ENCODE assay signal across 15 cellular contexts in genomic region chr2:99183025-99183424, GRCh38. TPM values are rescaled to one million over a fixed set of nuclear protein-coding genes. Genes with fewer than 3 reads are reported as not detected.
DNase-seq lines count a peak whose midpoint lies in the region; ATAC-seq, FAIRE-seq and TF ChIP-seq lines count a peak whose summit lies in the region.
"Had no signal": no experiment of that assay in that cellular context is flagged by ENCODE, and none has a peak within 500 bp of the region (broad histone marks: within the 10 kb centered on the region; RNA-seq: fewer than 3 reads in every experiment).

No MANE protein-coding gene starts in this region.

- H3K9me3 Mint-ChIP-seq in activated naive CD4-positive, alpha-beta T cell treated with anti-CD3 and anti-CD28 coated beads, Interleukin-2, amount 10 ng/mL, durations not matched to agents 7 days and 5 days: no peaks in the 10 kb centered on the region
- H3K9me3 Mint-ChIP-seq in endodermal cell: no peaks in the 10 kb centered on the region

- FAIRE-seq in GM12892 (lab: Jason Lieb, UNC): no peak

- H3K27me3 ChIP-seq in endodermal cell (ENCODE audit: control insufficient read depth, insufficient read depth, low read length, poor library complexity, severe bottlenecking): no peaks in the 10 kb centered on the region
- no peaks in the 10 kb centered on the region for H3K27me3 ChIP-seq in skeletal muscle satellite cell (ENCODE audit: control insufficient read depth, insufficient read depth, low read length)
- H3K27me3 ChIP-seq: BLaER1 had no signal

- no peak for TF ChIP-seq POLR2A in NB4 (IDR thresholded peaks at IDR 0.05; ENCODE audit: extremely low read depth, insufficient read length)
- TF ChIP-seq POLR2A in GM12892 (IDR thresholded peaks at IDR 0.05; ENCODE audit: low read depth, low read length): no peak

- H3K4me3 Mint-ChIP-seq in activated naive CD4-positive, alpha-beta T cell treated with anti-CD3 and anti-CD28 coated beads, Interleukin-2, amount 10 ng/mL, durations not matched to agents 7 days and 5 days: peak overlapping the region; percentile 6
- no peak overlapping the region for H3K4me3 Mint-ChIP-seq in endodermal cell

- peaks cover 12% of the 10 kb centered on the region for H3K36me3 Mint-ChIP-seq in activated naive CD4-positive, alpha-beta T cell treated with anti-CD3 and anti-CD28 coated beads, Interleukin-2, amount 10 ng/mL, durations not matched to agents 7 days and 5 days
- H3K36me3 Mint-ChIP-seq in endodermal cell (ENCODE audit: low read depth): peaks cover 16% of the 10 kb centered on the region

- H3K36me3 ChIP-seq in endodermal cell (ENCODE audit: control insufficient read depth, insufficient read depth, low read length) (peaks cover 22% of the 10 kb centered on the region), skeletal muscle satellite cell (ENCODE audit: insufficient read depth, low read length) (peaks cover 6% of the 10 kb centered on the region)

- no peaks in the 10 kb centered on the region for H3K9me3 ChIP-seq in endodermal cell (ENCODE audit: control insufficient read depth, low read length)
- H3K9me3 ChIP-seq in skeletal muscle satellite cell (replicated peaks; ENCODE audit: low read length): no peaks in the 10 kb centered on the region
- H3K9me3 ChIP-seq: BLaER1 had no signal

- H3K4me1 Mint-ChIP-seq in activated naive CD4-positive, alpha-beta T cell treated with anti-CD3 and anti-CD28 coated beads, Interleukin-2, amount 10 ng/mL, durations not matched to agents 7 days and 5 days: peaks cover 43% of the 10 kb centered on the region
- H3K4me1 Mint-ChIP-seq in endodermal cell: peaks cover 10% of the 10 kb centered on the region

- TF ChIP-seq CTCF in NB4 (IDR thresholded peaks at IDR 0.05; ENCODE audit: low read depth, low read length): no peak
- no peak for TF ChIP-seq CTCF in endodermal cell (conservative IDR thresholded peaks at IDR 0.05)

- no peak overlapping the region for H3K27ac Mint-ChIP-seq in activated naive CD4-positive, alpha-beta T cell treated with anti-CD3 and anti-CD28 coated beads, Interleukin-2, amount 10 ng/mL, durations not matched to agents 7 days and 5 days
- H3K27ac Mint-ChIP-seq in endodermal cell: no peak overlapping the region

- CTCF ChIA-PET in activated naive CD4-positive, alpha-beta T cell treated with anti-CD3 and anti-CD28 coated beads, Interleukin-2, amount 10 ng/mL, durations not matched to agents 7 days and 5 days (lab: Charles Lee): no interaction called here

- no peak for ATAC-seq in left lobe of liver

- H3K27ac ChIP-seq in endodermal cell (ENCODE audit: low read depth, low read length): no peak overlapping the region
- H3K27ac ChIP-seq: BLaER1, epithelial cell of prostate had no signal

- H3K4me1 ChIP-seq in endodermal cell (ENCODE audit: control insufficient read depth, insufficient read depth, low read length) (no peaks in the 10 kb centered on the region), skeletal muscle satellite cell (ENCODE audit: control insufficient read depth, insufficient read depth, low read length) (peaks cover 5% of the 10 kb centered on the region)

- DNase-seq in activated naive CD4-positive, alpha-beta T cell treated with anti-CD3 and anti-CD28 coated beads, Interleukin-2, amount 10 ng/mL, durations not matched to agents 7 days and 5 days: no peak
- DNase-seq in activated naive CD4-positive, alpha-beta T cell (lab: John Stamatoyannopoulos, UW): no peak
- DNase-seq in NB4 (ENCODE audit: low read depth) (no peak), endodermal cell (no peak), GM12892 (ENCODE audit: insufficient read length) (no peak), left lobe of liver (ENCODE audit: low spot score) (no peak), NCI-H774 (lab: John Stamatoyannopoulos, UW) (no peak)
- DNase-seq: activated T-cell treated with anti-CD3 and anti-CD28 coated beads, Interleukin-2, amount 50 U/mL, for 48 hours; caudate nucleus; NCI-H526; stimulated activated CD4-positive, alpha-beta T cell treated with anti-CD3 and anti-CD28 coated beads, Interleukin-2, amount 100 ng/mL, for 48 hours; stimulated activated naive CD4-positive, alpha-beta T cell had no signal

- peak overlapping the region; percentile 29 for H3K4me2 ChIP-seq in skeletal muscle satellite cell (ENCODE audit: low read length)

- 73 to 97% methylated on average over 2 to 3 of the region's 3 CpGs for WGBS in endodermal cell (ENCODE audit: insufficient coverage in 1 of 2, insufficient read length in 1 of 2), 2 experiments

- H3K9ac ChIP-seq in endodermal cell (ENCODE audit: extremely low read depth, low read length, poor library complexity, severe bottlenecking) (no peak overlapping the region), skeletal muscle satellite cell (ENCODE audit: low read depth, low read length) (no peak overlapping the region)
- H3K9ac ChIP-seq: BLaER1 had no signal

- H3K4me3 ChIP-seq in NB4 (ENCODE audit: low read depth, low read length): peak overlapping the region; percentile 1
- H3K4me3 ChIP-seq in endodermal cell (ENCODE audit: low read length): peak overlapping the region; percentile 59
- no peak overlapping the region for H3K4me3 ChIP-seq in skeletal muscle satellite cell (ENCODE audit: low read length)
- H3K4me3 ChIP-seq: BLaER1 had no signal

- H3K27me3 Mint-ChIP-seq in activated naive CD4-positive, alpha-beta T cell treated with anti-CD3 and anti-CD28 coated beads, Interleukin-2, amount 10 ng/mL, durations not matched to agents 7 days and 5 days: no peaks in the 10 kb centered on the region
- H3K27me3 Mint-ChIP-seq in endodermal cell (ENCODE audit: insufficient read depth): no peaks in the 10 kb centered on the region

RNA-seq across cellular contexts. Expression of gene MRPL30, which starts 2.0 kb away (rescaled TPM):
- total RNA-seq in endodermal cell (10 to 100 TPM; 39.8 to 46.1 TPM), left lobe of liver (12.7 TPM)
- 51.2 TPM for polyA plus RNA-seq in endodermal cell (2013, experiment 1 of 2)
- polyA plus RNA-seq in endodermal cell (2013, experiment 2 of 2): 47.2 TPM
- 44.3 and 45.4 TPM in 2 replicates for total RNA-seq in skeletal muscle satellite cell (2012; rRNA removed)
- polyA plus RNA-seq in GM12892 (2012; ENCODE audit: missing spikeins): 38.6 TPM

RNA-seq across cellular contexts. Expression of gene MITD1, which starts 2.2 kb away (rescaled TPM):
- 10 to 100 TPM; 39.2 to 47.3 TPM for total RNA-seq in endodermal cell
- 45.1 TPM for polyA plus RNA-seq in endodermal cell (2013, experiment 1 of 2)
- polyA plus RNA-seq in endodermal cell (2013, experiment 2 of 2): 42.1 TPM
- total RNA-seq in skeletal muscle satellite cell (2012; rRNA removed): 18.6 and 23.1 TPM in 2 replicates
- 66.8 TPM for polyA plus RNA-seq in GM12892 (2012; ENCODE audit: missing spikeins)
- total RNA-seq in left lobe of liver: 6.1 TPM

RNA-seq across cellular contexts. Expression of gene LIPT1, which starts 28.3 kb away (rescaled TPM):
- total RNA-seq in endodermal cell (10 to 100 TPM in 1 of 2 donors, 1 to 10 TPM in 1; 8.0 to 12.2 TPM), left lobe of liver (2.5 TPM)
- 11.6 TPM for polyA plus RNA-seq in endodermal cell (2013, experiment 1 of 2)
- polyA plus RNA-seq in endodermal cell (2013, experiment 2 of 2): 7.5 TPM
- total RNA-seq in skeletal muscle satellite cell (2012; rRNA removed): 5.6 and 7.2 TPM in 2 replicates
- 8.4 TPM for polyA plus RNA-seq in GM12892 (2012; ENCODE audit: missing spikeins)

RNA-seq across cellular contexts. Expression of gene TSGA10, which starts 28.3 kb away (rescaled TPM):
- 10 to 100 TPM in 1 of 2 donors, 1 to 10 TPM in 1; 7.8 to 12.4 TPM for total RNA-seq in endodermal cell
- 4.5 TPM for polyA plus RNA-seq in endodermal cell (2013, experiment 1 of 2)
- polyA plus RNA-seq in endodermal cell (2013, experiment 2 of 2): 3.3 TPM
- 4.6 and 5.2 TPM in 2 replicates for total RNA-seq in skeletal muscle satellite cell (2012; rRNA removed)
- 4.3 TPM for polyA plus RNA-seq in GM12892 (2012; ENCODE audit: missing spikeins)
- total RNA-seq in left lobe of liver: 4.3 TPM

RNA-seq across cellular contexts. Expression of gene C2orf15, which starts 41.5 kb away (rescaled TPM):
- 1 to 10 TPM; 3.1 to 6.5 TPM for total RNA-seq in endodermal cell
- 2.0 TPM for polyA plus RNA-seq in endodermal cell (2013, experiment 1 of 2)
- polyA plus RNA-seq in endodermal cell (2013, experiment 2 of 2): 1.9 TPM
- under 0.01 and 0.44 TPM in 2 replicates for total RNA-seq in skeletal muscle satellite cell (2012; rRNA removed)
- 1.4 TPM for polyA plus RNA-seq in GM12892 (2012; ENCODE audit: missing spikeins)
- total RNA-seq in left lobe of liver: 0.23 TPM
